ENCODE assay signal across 8 cellular contexts in the genomic region with DNA sequence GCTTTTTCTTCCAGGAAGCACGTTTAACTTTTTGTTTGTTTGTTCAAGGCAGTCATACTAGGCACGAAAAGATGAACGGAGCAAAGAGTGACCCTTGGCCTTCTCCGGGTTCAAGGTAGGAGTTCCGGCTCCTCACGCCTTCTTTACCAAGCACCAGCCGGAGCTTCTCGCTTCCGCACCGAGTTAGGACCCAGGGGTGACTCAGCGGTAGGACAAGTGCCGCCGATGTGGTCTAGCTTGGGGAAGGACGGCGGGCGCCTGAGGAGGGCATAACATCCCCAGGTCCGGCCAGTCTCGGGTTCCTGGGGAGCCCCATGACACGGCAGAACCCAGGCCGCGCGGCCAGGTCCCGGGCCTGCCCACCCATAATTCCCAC. TPM values are rescaled to one million over a fixed set of nuclear protein-coding genes. Genes with fewer than 3 reads are reported as not detected.
DNase-seq lines count a peak whose midpoint lies in the region; ATAC-seq and TF ChIP-seq lines count a peak whose summit lies in the region.

No MANE protein-coding gene starts in this region.

- H2AFZ ChIP-seq in OCI-LY3 (ENCODE audit: low read depth, low read length), result no peak overlapping the region

- H3K9ac ChIP-seq in OCI-LY3 (ENCODE audit: low read length), result peak overlapping the region; percentile 63

- H3K9me3 ChIP-seq in OCI-LY3 (ENCODE audit: insufficient read depth, low read length) (no peaks in the 10 kb centered on the region), heart left ventricle (no peaks in the 10 kb centered on the region)

- peaks cover 9% of the 10 kb centered on the region for H3K36me3 ChIP-seq in OCI-LY3 (replicated peaks; ENCODE audit: low read depth, low read length)
- H3K36me3 ChIP-seq in heart left ventricle, result peaks cover 0 to 13% (median 7%) of the 10 kb centered on the region in 9 donors

- peak; percentile 42 for DNase-seq in activated T-cell treated with anti-CD3 and anti-CD28 coated beads for 1 hour (ENCODE audit: low read depth)
- no peak for DNase-seq in activated T-cell treated with anti-CD3 and anti-CD28 coated beads, Interleukin-2, amount 50 U/mL, for 1 hour
- DNase-seq in activated naive CD4-positive, alpha-beta T cell treated with Interleukin-2 at 50 U/mL for 16 hours, result peak; percentile 71
- DNase-seq in heart left ventricle, result peak in 1 of 5 donors; percentile 54
- peak; percentile 19 for DNase-seq in retinal pigment epithelial cell (ENCODE audit: low read depth)
- no peak for DNase-seq in putamen (ENCODE audit: low spot score)

- 0 to 1% (median 0%) methylated on average over 21 to 23 of the region's 23 CpGs for WGBS in heart left ventricle, 4 donors

- peaks cover 65% of the 10 kb centered on the region for H3K79me2 ChIP-seq in OCI-LY3 (ENCODE audit: low read length)

- peak overlapping the region; percentile 72 for H3K27ac ChIP-seq in OCI-LY3 (ENCODE audit: low read length)
- peak overlapping the region; percentile 31 to 92 (median 82) for H3K27ac ChIP-seq in heart left ventricle

- peaks cover 15% of the 10 kb centered on the region for H3K4me1 ChIP-seq in OCI-LY3 (ENCODE audit: low read length)
- H3K4me1 ChIP-seq in heart left ventricle, result peaks cover 6 to 46% (median 24%) of the 10 kb centered on the region in 12 donors

- ATAC-seq in HG03025 (IDR thresholded peaks at IDR 0.05; ENCODE audit: low FRiP score, unreplicated experiment) (peak; percentile 34), heart left ventricle (peak; percentile 39 to 55 (median 42))

- no peaks in the 10 kb centered on the region for H3K27me3 ChIP-seq in OCI-LY3 (ENCODE audit: low read depth, low read length)
- no peaks in the 10 kb centered on the region for H3K27me3 ChIP-seq in heart left ventricle

- intact Hi-C loops in heart left ventricle (cut with DNase I), result loop anchor here in 9 of 10 donors (1.0 to 5.0 kb wide), 6 partner anchors 40 to 106 kb away; partner anchors contain the start of genes ATXN7L2 (in 5 of the 9) and SYPL2 (in 2 of the 9)

- H3K4me2 ChIP-seq in OCI-LY3 (ENCODE audit: low read length), result peak overlapping the region; percentile 59

- H3K4me3 ChIP-seq in OCI-LY3 (ENCODE audit: low read length) (peak overlapping the region; percentile 89), heart left ventricle (peak overlapping the region; percentile 63 to 96 (median 91)), retinal pigment epithelial cell (ENCODE audit: low read length) (peak overlapping the region; percentile 94)

- H4K20me1 ChIP-seq in OCI-LY3 (ENCODE audit: insufficient read depth, low read length), result no peaks in the 10 kb centered on the region

- TF ChIP-seq CTCF in OCI-LY3 (IDR thresholded peaks at IDR 0.05; ENCODE audit: low read depth, low read length) (no peak), heart left ventricle (IDR thresholded peaks at IDR 0.05) (no peak), retinal pigment epithelial cell (conservative IDR thresholded peaks at IDR 0.05; ENCODE audit: low read depth, low read length) (no peak)

- TF ChIP-seq POLR2A in heart left ventricle (IDR thresholded peaks at IDR 0.05), result no peak

RNA-seq across cellular contexts. Expression of gene PSMA5, which starts 0.4 kb away (rescaled TPM):
- 10 to 100 TPM; 24.3 to 74.9 (median 61.0) TPM for total RNA-seq in heart left ventricle
- 10 to 100 TPM; 31.5 to 94.7 TPM for polyA plus RNA-seq in heart left ventricle

RNA-seq across cellular contexts. Expression of gene SORT1, which starts 28.2 kb away (rescaled TPM):
- total RNA-seq in heart left ventricle, result 100 to 1,000 TPM in 7 of 9 donors, 10 to 100 TPM in 2; 75.5 to 346 (median 165) TPM
- 100 to 1,000 TPM in 1 of 2 donors, 10 to 100 TPM in 1; 36.9 to 133 TPM for polyA plus RNA-seq in heart left ventricle

RNA-seq across cellular contexts. Expression of gene SYPL2, which starts 40.5 kb away (rescaled TPM):
- 10 to 100 TPM; 11.3 to 39.7 (median 25.4) TPM for total RNA-seq in heart left ventricle
- 10 to 100 TPM; 14.7 to 36.3 TPM for polyA plus RNA-seq in heart left ventricle

RNA-seq across cellular contexts. Expression of gene ATXN7L2, which starts 57.8 kb away (rescaled TPM):
- 1 to 10 TPM; 1.2 to 2.8 (median 2.1) TPM for total RNA-seq in heart left ventricle
- polyA plus RNA-seq in heart left ventricle, result 1 to 10 TPM; 2.0 to 3.8 TPM

Comparison
In these comparisons a context has a peak if more than half of its experiments do, and no peak if none do; other contexts are left out.
1. DNase-seq: peak in activated T-cell treated with anti-CD3 and anti-CD28 coated beads for 1 hour (single experiment), activated naive CD4-positive, alpha-beta T cell treated with Interleukin-2 at 50 U/mL for 16 hours (single experiment) and retinal pigment epithelial cell (single experiment); none in activated T-cell treated with anti-CD3 and anti-CD28 coated beads, Interleukin-2, amount 50 U/mL, for 1 hour (single experiment) and putamen (single experiment).
2. Peak in every context shown above with its lines, with median percentiles within 50 percentile points of each other: H3K4me3 ChIP-seq.